ENCODE assay signal across 18 cellular contexts in genomic region chr14:64754685-64755084, GRCh38. TPM values are rescaled to one million over a fixed set of nuclear protein-coding genes. Genes with fewer than 3 reads are reported as not detected.
DNase-seq lines count a peak whose midpoint lies in the region; ATAC-seq and TF ChIP-seq lines count a peak whose summit lies in the region.
"Had no signal": no experiment of that assay in that cellular context is flagged by ENCODE, and none has a peak within 500 bp of the region (broad histone marks: within the 10 kb centered on the region; RNA-seq: fewer than 3 reads in every experiment).

No MANE protein-coding gene starts in this region.

- H3K4me3 ChIP-seq in effector memory CD4-positive, alpha-beta T cell (ENCODE audit: insufficient read depth, low read depth, low read length, poor library complexity, severe bottlenecking): no peak overlapping the region
- H3K4me3 ChIP-seq: BLaER1 treated with 17β-estradiol and CSF1 and Interleukin-3, amounts not matched to agents 10 nM and 100 nM had no signal

- no peak for TF ChIP-seq CTCF in nephron (IDR thresholded peaks at IDR 0.05; ENCODE audit: unreplicated experiment in 3 of 3)
- no peak for TF ChIP-seq CTCF in type B pancreatic cell (conservative IDR thresholded peaks at IDR 0.05)

- H3K36me3 ChIP-seq in effector memory CD4-positive, alpha-beta T cell (ENCODE audit: control insufficient read depth, insufficient read depth, low read length): no peaks in the 10 kb centered on the region
- H3K36me3 ChIP-seq: BLaER1 treated with 17β-estradiol and CSF1 and Interleukin-3, amounts not matched to agents 10 nM and 100 nM had no signal

- H3K27me3 Mint-ChIP-seq in nephron (ENCODE audit: low read depth) (peaks cover 6% of the 10 kb centered on the region), type B pancreatic cell (no peaks in the 10 kb centered on the region)

- no peak for TF ChIP-seq POLR2A in GM18505 (IDR thresholded peaks at IDR 0.05; ENCODE audit: borderline replicate concordance, extremely low read depth, insufficient read depth, insufficient read length)

- H3K27me3 ChIP-seq in effector memory CD4-positive, alpha-beta T cell (replicated peaks; ENCODE audit: control insufficient read depth, insufficient read depth, low read length, poor library complexity, severe bottlenecking): no peaks in the 10 kb centered on the region
- H3K27me3 ChIP-seq: BLaER1 treated with 17β-estradiol and CSF1 and Interleukin-3, amounts not matched to agents 10 nM and 100 nM had no signal

- peak overlapping the region; percentile 45 for H3K27ac ChIP-seq in effector memory CD4-positive, alpha-beta T cell (ENCODE audit: insufficient read depth, low read length, poor library complexity, severe bottlenecking)
- H3K27ac ChIP-seq: BLaER1 treated with 17β-estradiol and CSF1 and Interleukin-3, amounts not matched to agents 10 nM and 100 nM had no signal

- H3K4me3 Mint-ChIP-seq in nephron: peak overlapping the region in 1 of 3 experiments; percentile 29
- H3K4me3 Mint-ChIP-seq in type B pancreatic cell: no peak overlapping the region

- H3K27ac Mint-ChIP-seq in nephron: peak overlapping the region in 2 of 3 experiments; percentile 16 to 75
- H3K27ac Mint-ChIP-seq in type B pancreatic cell: peak overlapping the region; percentile 92

- H3K9me3 ChIP-seq in effector memory CD4-positive, alpha-beta T cell (ENCODE audit: control insufficient read depth, low read length): no peaks in the 10 kb centered on the region
- H3K9me3 ChIP-seq: BLaER1 treated with 17β-estradiol and CSF1 and Interleukin-3, amounts not matched to agents 10 nM and 100 nM had no signal

- no peak for ATAC-seq in Right ventricle myocardium inferior
- ATAC-seq in left cardiac atrium: no peak
- ATAC-seq in GM18505 (IDR thresholded peaks at IDR 0.05; ENCODE audit: unreplicated experiment): no peak

- H3K9me3 Mint-ChIP-seq in nephron: no peaks in the 10 kb centered on the region
- H3K9me3 Mint-ChIP-seq in type B pancreatic cell: no peaks in the 10 kb centered on the region

- peaks cover 48% of the 10 kb centered on the region for H3K4me1 ChIP-seq in effector memory CD4-positive, alpha-beta T cell (ENCODE audit: control insufficient read depth, insufficient read depth, low read length, poor library complexity, severe bottlenecking)

- H3K4me1 Mint-ChIP-seq in nephron (peaks cover 43% of the 10 kb centered on the region), type B pancreatic cell (ENCODE audit: unreplicated experiment) (peaks cover 29% of the 10 kb centered on the region)

- intact Hi-C loops in Right ventricle myocardium inferior (cut with DNase I) (no loop called here), left cardiac atrium (cut with DNase I) (loop anchor here in 1 of 2 donors (5.0 kb wide), 1 partner anchor 32 kb away; no protein-coding TSS in a partner anchor)

- DNase-seq in Right ventricle myocardium inferior (ENCODE audit: missing footprints) (peak; percentile 44), left cardiac atrium (no peak), type B pancreatic cell (ENCODE audit: extremely low spot score, unreplicated experiment) (no peak), AML-193 (lab: John Stamatoyannopoulos, UW) (no peak), NOMO-1 (lab: John Stamatoyannopoulos, UW; ENCODE audit: unreplicated experiment in 2 of 2) (no peak)
- DNase-seq in effector memory CD4-positive, alpha-beta T cell: no peak
- DNase-seq: COR-L47, EL, KBM-7, NCI-H1436 treated with DMSO at 0.1 percent for 48 hours, NCI-H2029 treated with DMSO at 0.1 percent for 48 hours, NCI-H2171 treated with DMSO at 0.1 percent for 48 hours, NCI-H510A treated with DMSO at 0.1 percent for 48 hours, NCI-H82, SHP77 had no signal

- H3K36me3 Mint-ChIP-seq in nephron (ENCODE audit: low read depth): peaks cover 7% of the 10 kb centered on the region
- H3K36me3 Mint-ChIP-seq in type B pancreatic cell: no peaks in the 10 kb centered on the region

RNA-seq across cellular contexts. Expression of gene PLEKHG3, which starts 50.5 kb away (rescaled TPM):
- total RNA-seq in Right ventricle myocardium inferior (19.6 TPM), left cardiac atrium (10 to 100 TPM; 29.4 to 37.7 TPM), type B pancreatic cell (ENCODE audit: low replicate concordance) (64.7 and 83.9 TPM in 2 replicates)
